Comparison of ENCODE assay signal across 7 cellular contexts in genomic region chr12:6892683-6893082, GRCh38. TPM values are rescaled to one million over a fixed set of nuclear protein-coding genes. Genes with fewer than 3 reads are reported as not detected.
DNase-seq lines count a peak whose midpoint lies in the region; ATAC-seq and TF ChIP-seq lines count a peak whose summit lies in the region.
"Not testable (repeated sequence)": the region's sequence is repeated elsewhere in the genome, so short reads cannot be mapped to it uniquely, and the experiment has no call there.

No MANE protein-coding gene starts in this region.

- not testable (repeated sequence) for TF ChIP-seq CTCF in Caco-2 (IDR thresholded peaks at IDR 0.05; ENCODE audit: insufficient read depth in 1 of 2, low read depth in 1 of 2, low read length in 1 of 2, severe bottlenecking in 1 of 2, unreplicated experiment in 1 of 2); brain (conservative IDR thresholded peaks at IDR 0.05)

- H3K4me3 Mint-ChIP-seq in Caco-2 (ENCODE audit: unreplicated experiment) = peak overlapping the region; percentile 80
- peak overlapping the region in 2 of 3 donors; percentile 0 to 80 for H3K4me3 Mint-ChIP-seq in T-cell
- peak overlapping the region; percentile 30 for H3K4me3 Mint-ChIP-seq in activated CD4-positive, alpha-beta memory T cell treated with anti-CD3 and anti-CD28 coated beads for 36 hours
- H3K4me3 Mint-ChIP-seq in activated T-helper 17 cell treated with anti-CD3 and anti-CD28 coated beads, Interleukin-2, amount 50 U/mL, for 72 hours = peak overlapping the region; percentile 85
- peak overlapping the region; percentile 39 to 91 (median 53) for H3K4me3 Mint-ChIP-seq in brain
- H3K4me3 Mint-ChIP-seq in memory B cell = peak overlapping the region; percentile 24

- intact Hi-C loops in Caco-2 (cut with micrococcal nuclease; ENCODE audit: unreplicated experiment); activated CD4-positive, alpha-beta memory T cell treated with anti-CD3 and anti-CD28 coated beads for 36 hours (cut with micrococcal nuclease); posterior vena cava (cut with DNase I): not testable (repeated sequence)

- DNase-seq in Caco-2; T-cell; activated CD4-positive, alpha-beta memory T cell treated with anti-CD3 and anti-CD28 coated beads for 36 hours; memory B cell (ENCODE audit: low spot score in 2 of 2): not testable (repeated sequence)
- DNase-seq in posterior vena cava (ENCODE audit: low spot score) = peak; percentile 18

- peaks cover 25% of the 10 kb centered on the region for H3K4me1 ChIP-seq in Caco-2

- H3K36me3 Mint-ChIP-seq in Caco-2 (ENCODE audit: insufficient read depth, unreplicated experiment) = peaks cover 38% of the 10 kb centered on the region
- not testable (repeated sequence) for H3K36me3 Mint-ChIP-seq in T-cell; activated CD4-positive, alpha-beta memory T cell treated with anti-CD3 and anti-CD28 coated beads for 36 hours; activated T-helper 17 cell treated with anti-CD3 and anti-CD28 coated beads, Interleukin-2, amount 50 U/mL, for 72 hours (ENCODE audit: low read depth); brain; memory B cell

- H3K4me1 Mint-ChIP-seq in Caco-2 (ENCODE audit: low read depth, unreplicated experiment); activated T-helper 17 cell treated with anti-CD3 and anti-CD28 coated beads, Interleukin-2, amount 50 U/mL, for 72 hours; memory B cell: not testable (repeated sequence)
- peaks cover 13 to 15% (median 13%) of the 10 kb centered on the region in 3 donors for H3K4me1 Mint-ChIP-seq in T-cell
- H3K4me1 Mint-ChIP-seq in activated CD4-positive, alpha-beta memory T cell treated with anti-CD3 and anti-CD28 coated beads for 36 hours (ENCODE audit: low read depth) = peaks cover 17% of the 10 kb centered on the region
- peaks cover 15% of the 10 kb centered on the region for H3K4me1 Mint-ChIP-seq in brain

- BruUV-seq in Caco-2 (replicated peaks; lab: Mats Ljungman, UMichigan) = not testable (repeated sequence)

- H3K9me3 ChIP-seq in Caco-2 = not testable (repeated sequence)

- POLR2A ChIA-PET in Caco-2 (lab: Charles Lee) = interaction anchor here (0.9 to 2.3 kb wide), 2 partner anchors 24 to 52 kb away, joined by 4 to 20 read pairs; partner anchors contain the start of genes C12orf57 and RNU7-1
- POLR2A ChIA-PET in T-cell (lab: Charles Lee) = not testable (repeated sequence)
- POLR2A ChIA-PET in activated CD4-positive, alpha-beta memory T cell treated with anti-CD3 and anti-CD28 coated beads for 36 hours (lab: Charles Lee) = interaction anchor here (2.0 kb wide), 2 partner anchors 22 to 51 kb away, joined by 8 to 9 read pairs; partner anchors contain the start of genes C12orf57, ENO2 and RNU7-1

- not testable (repeated sequence) for H3K4me3 ChIP-seq in Caco-2 (ENCODE audit: low read depth, low read length)

- H3K36me3 ChIP-seq in Caco-2 (ENCODE audit: control insufficient read depth, insufficient read depth, low read length) = not testable (repeated sequence)

- H3K27me3 ChIP-seq in Caco-2 (replicated peaks; ENCODE audit: control insufficient read depth, insufficient read depth, low read length) = not testable (repeated sequence)

- CTCF ChIA-PET in Caco-2 (lab: Charles Lee) (interaction anchor here (1.8 to 2.5 kb wide), 5 partner anchors 20 to 54 kb away, joined by 6 to 87 read pairs (median 13); partner anchors contain the start of genes C12orf57, ENO2, RNU7-1 and SPSB2), T-cell (lab: Charles Lee) (interaction anchor here in 1 of 2 donors (1.0 kb wide), 1 partner anchor 15 kb away, joined by 3 read pairs; no protein-coding TSS in a partner anchor)
- CTCF ChIA-PET in activated CD4-positive, alpha-beta memory T cell treated with anti-CD3 and anti-CD28 coated beads for 36 hours (lab: Charles Lee) = interaction anchor here (2.0 to 2.4 kb wide), 4 partner anchors 20 to 65 kb away, joined by 4 to 53 read pairs (median 17); partner anchors contain the start of genes CDCA3, SPSB2 and USP5

- not testable (repeated sequence) for H3K27me3 Mint-ChIP-seq in Caco-2 (ENCODE audit: insufficient read depth, unreplicated experiment); T-cell; activated CD4-positive, alpha-beta memory T cell treated with anti-CD3 and anti-CD28 coated beads for 36 hours; activated T-helper 17 cell treated with anti-CD3 and anti-CD28 coated beads, Interleukin-2, amount 50 U/mL, for 72 hours; brain; memory B cell

- not testable (repeated sequence) for ATAC-seq in T-cell (replicated peaks in 1 of 4); activated T-helper 17 cell treated with anti-CD3 and anti-CD28 coated beads, Interleukin-2, amount 50 U/mL, for 72 hours (replicated peaks); memory B cell (ENCODE audit: low read depth)

- not testable (repeated sequence) for H3K27ac Mint-ChIP-seq in Caco-2 (ENCODE audit: unreplicated experiment); activated CD4-positive, alpha-beta memory T cell treated with anti-CD3 and anti-CD28 coated beads for 36 hours; activated T-helper 17 cell treated with anti-CD3 and anti-CD28 coated beads, Interleukin-2, amount 50 U/mL, for 72 hours; memory B cell
- peak overlapping the region in 1 of 2 donors; percentile 39 for H3K27ac Mint-ChIP-seq in T-cell
- peak overlapping the region in 4 of 5 experiments; percentile 45 to 71 (median 56) for H3K27ac Mint-ChIP-seq in brain

- not testable (repeated sequence) for H3K9me3 Mint-ChIP-seq in Caco-2 (ENCODE audit: unreplicated experiment); T-cell; activated CD4-positive, alpha-beta memory T cell treated with anti-CD3 and anti-CD28 coated beads for 36 hours; activated T-helper 17 cell treated with anti-CD3 and anti-CD28 coated beads, Interleukin-2, amount 50 U/mL, for 72 hours; brain; memory B cell

RNA-seq across cellular contexts. Expression of gene LRRC23, which starts 11.9 kb away (rescaled TPM):
- 7.8 and 8.6 TPM in 2 replicates for total RNA-seq in Caco-2 (2022)
- total RNA-seq in T-cell = 10 to 100 TPM in 2 of 5 donors, 1 to 10 TPM in 3; 8.7 to 13.6 (median 8.8) TPM
- total RNA-seq in activated CD4-positive, alpha-beta memory T cell treated with anti-CD3 and anti-CD28 coated beads for 36 hours = 1 to 10 TPM; 6.8 to 7.8 TPM
- 1 to 10 TPM; 4.4 to 7.6 TPM for total RNA-seq in activated T-helper 17 cell treated with anti-CD3 and anti-CD28 coated beads, Interleukin-2, amount 50 U/mL, for 72 hours
- 19.3 TPM for polyA plus RNA-seq in brain (ENCODE audit: insufficient read depth, low read depth, low replicate concordance)
- 1 to 10 TPM; 5.3 to 6.7 TPM for total RNA-seq in posterior vena cava

RNA-seq across cellular contexts. Expression of gene SPSB2, which starts 19.6 kb away (rescaled TPM):
- total RNA-seq in Caco-2 (2022) = 23.7 and 24.7 TPM in 2 replicates
- 10 to 100 TPM in 3 of 5 donors, 1 to 10 TPM in 2; 6.2 to 25.9 (median 21.8) TPM for total RNA-seq in T-cell
- 1 to 10 TPM; 3.8 to 4.7 TPM for total RNA-seq in activated CD4-positive, alpha-beta memory T cell treated with anti-CD3 and anti-CD28 coated beads for 36 hours
- 1 to 10 TPM; 2.2 to 2.4 TPM for total RNA-seq in activated T-helper 17 cell treated with anti-CD3 and anti-CD28 coated beads, Interleukin-2, amount 50 U/mL, for 72 hours
- polyA plus RNA-seq in brain (ENCODE audit: insufficient read depth, low read depth, low replicate concordance) = 6.2 TPM
- 1 to 10 TPM; 4.9 to 6.9 TPM for total RNA-seq in posterior vena cava

RNA-seq across cellular contexts. Expression of gene ENO2, which starts 21.7 kb away (rescaled TPM):
- total RNA-seq in Caco-2 (2022) (23.2 and 25.3 TPM in 2 replicates), T-cell (100 to 1,000 TPM in 4 of 5 donors, 10 to 100 TPM in 1; 87.2 to 176 (median 148) TPM), posterior vena cava (10 to 100 TPM; 45.6 to 57.1 TPM)
- total RNA-seq in activated CD4-positive, alpha-beta memory T cell treated with anti-CD3 and anti-CD28 coated beads for 36 hours = 100 to 1,000 TPM; 185 to 193 TPM
- total RNA-seq in activated T-helper 17 cell treated with anti-CD3 and anti-CD28 coated beads, Interleukin-2, amount 50 U/mL, for 72 hours = 100 to 1,000 TPM; 234 to 858 TPM
- 553 TPM for polyA plus RNA-seq in brain (ENCODE audit: insufficient read depth, low read depth, low replicate concordance)

RNA-seq across cellular contexts. Expression of gene TPI1, which starts 25.4 kb away (rescaled TPM):
- total RNA-seq in Caco-2 (2022) (1,141 and 1,254 TPM in 2 replicates), T-cell (100 to 1,000 TPM; 132 to 208 (median 189) TPM), posterior vena cava (100 to 1,000 TPM; 303 to 366 TPM)
- total RNA-seq in activated CD4-positive, alpha-beta memory T cell treated with anti-CD3 and anti-CD28 coated beads for 36 hours = 1,000 to 10,000 TPM; 1,432 to 1,495 TPM
- total RNA-seq in activated T-helper 17 cell treated with anti-CD3 and anti-CD28 coated beads, Interleukin-2, amount 50 U/mL, for 72 hours = 1,000 to 10,000 TPM; 1,893 to 2,116 TPM
- 1,087 TPM for polyA plus RNA-seq in brain (ENCODE audit: insufficient read depth, low read depth, low replicate concordance)

RNA-seq across cellular contexts. Expression of gene ATN1, which starts 35.1 kb away (rescaled TPM):
- total RNA-seq in Caco-2 (2022) (126 TPM in 2 replicates), T-cell (10 to 100 TPM; 34.7 to 44.3 (median 41.7) TPM), posterior vena cava (100 to 1,000 TPM in 1 of 2 donors, 10 to 100 TPM in 1; 97.0 to 106 TPM)
- total RNA-seq in activated CD4-positive, alpha-beta memory T cell treated with anti-CD3 and anti-CD28 coated beads for 36 hours = 10 to 100 TPM; 34.8 to 37.8 TPM
- 10 to 100 TPM; 34.0 to 62.3 TPM for total RNA-seq in activated T-helper 17 cell treated with anti-CD3 and anti-CD28 coated beads, Interleukin-2, amount 50 U/mL, for 72 hours
- polyA plus RNA-seq in brain (ENCODE audit: insufficient read depth, low read depth, low replicate concordance) = 221 TPM

Comparison
In these comparisons a context has a peak if more than half of its experiments do, and no peak if none do; other contexts are left out.
1. H3K4me3 Mint-ChIP-seq: peak in every context shown above with its lines; median percentile 85 in activated T-helper 17 cell treated with anti-CD3 and anti-CD28 coated beads, Interleukin-2, amount 50 U/mL, for 72 hours; 80 in Caco-2; 53 in brain; 40 in T-cell; 30 in activated CD4-positive, alpha-beta memory T cell treated with anti-CD3 and anti-CD28 coated beads for 36 hours; 24 in memory B cell.